11 cellular contexts compared by ENCODE assay signal in genomic region chrX:6225307-6226052, GRCh38. TPM values are rescaled to one million over a fixed set of nuclear protein-coding genes. Genes with fewer than 3 reads are reported as not detected.
DNase-seq lines count a peak whose midpoint lies in the region; ATAC-seq and TF ChIP-seq lines count a peak whose summit lies in the region.
"Had no signal": no experiment of that assay in that cellular context is flagged by ENCODE, and none has a peak within 500 bp of the region (broad histone marks: within the 10 kb centered on the region; RNA-seq: fewer than 3 reads in every experiment).

No MANE protein-coding gene starts in this region.

- H3K9me3 ChIP-seq in RWPE2 (ENCODE audit: severe bottlenecking) (no peaks in the 10 kb centered on the region), skeletal muscle satellite cell (replicated peaks; ENCODE audit: low read length) (no peaks in the 10 kb centered on the region)

- ATAC-seq in RWPE2 (ENCODE audit: low read depth): no peak
- ATAC-seq in HG02610 (IDR thresholded peaks at IDR 0.05; ENCODE audit: unreplicated experiment): no peak

- peak overlapping the region; percentile 52 for H3K9ac ChIP-seq in skeletal muscle satellite cell (ENCODE audit: low read depth, low read length)

- H3K4me1 ChIP-seq in RWPE2 (ENCODE audit: insufficient read depth, poor library complexity, severe bottlenecking) (no peaks in the 10 kb centered on the region), skeletal muscle satellite cell (ENCODE audit: control insufficient read depth, insufficient read depth, low read length) (no peaks in the 10 kb centered on the region)

- no peak overlapping the region for H3K27ac ChIP-seq in RWPE2 (ENCODE audit: poor library complexity, severe bottlenecking)

- DNase-seq in NCI-H1105 treated with DMSO at 0.1 percent for 48 hours (lab: John Stamatoyannopoulos, UW): peak; percentile 45
- DNase-seq in NCI-H1105 (lab: John Stamatoyannopoulos, UW): no peak
- DNase-seq in RWPE2 (ENCODE audit: low spot score): no peak
- DNase-seq in NCI-H2081 (lab: John Stamatoyannopoulos, UW): no peak
- DNase-seq in A172 (ENCODE audit: low spot score): no peak
- DNase-seq: 8988T, GOT3 had no signal

- no peak for TF ChIP-seq CTCF in RWPE2 (IDR thresholded peaks at IDR 0.05; ENCODE audit: poor library complexity, severe bottlenecking)

- H3K4me3 ChIP-seq in RWPE2 (ENCODE audit: severe bottlenecking) (peak overlapping the region; percentile 15), iPS-11a (ENCODE audit: low read depth, low read length) (peak overlapping the region; percentile 31), skeletal muscle satellite cell (ENCODE audit: low read length) (peak overlapping the region; percentile 70)

- H3K4me2 ChIP-seq in skeletal muscle satellite cell (ENCODE audit: low read length): peak overlapping the region; percentile 79

- H3K36me3 ChIP-seq in RWPE2 (ENCODE audit: low read depth) (no peaks in the 10 kb centered on the region), skeletal muscle satellite cell (ENCODE audit: insufficient read depth, low read length) (no peaks in the 10 kb centered on the region)

- peaks cover 44% of the 10 kb centered on the region for H3K27me3 ChIP-seq in RWPE2 (ENCODE audit: insufficient read depth, poor library complexity, severe bottlenecking)
- peaks cover 23% of the 10 kb centered on the region for H3K27me3 ChIP-seq in skeletal muscle satellite cell (ENCODE audit: control insufficient read depth, insufficient read depth, low read length)

RNA-seq across cellular contexts. Expression of gene NLGN4X, which starts 3.2 kb away (rescaled TPM):
- not detected in 2 replicates for total RNA-seq in skeletal muscle satellite cell (2012; rRNA removed)
- total RNA-seq in A172 (2014; rRNA removed; shearing (Covaris generic)): 0.74 and 1.5 TPM in 2 replicates
- total RNA-seq: RPMI7951 had no signal

Comparison
In these comparisons a context has a peak if more than half of its experiments do, and no peak if none do; other contexts are left out.
1. H3K4me3 ChIP-seq: peak in every context shown above with its lines; median percentile 70 in skeletal muscle satellite cell; 31 in iPS-11a; 15 in RWPE2.